In genomic region chr11:59295435-59295834, GRCh38 we compare ENCODE assay signal across 23 cellular contexts.
DNase-seq lines count a peak whose midpoint lies in the region; ATAC-seq, FAIRE-seq and TF ChIP-seq lines count a peak whose summit lies in the region.
"Had no signal": no experiment of that assay in that cellular context is flagged by ENCODE, and none has a peak within 500 bp of the region (broad histone marks: within the 10 kb centered on the region; RNA-seq: fewer than 3 reads in every experiment).

No MANE protein-coding gene starts in this region.

- intact Hi-C loops in right lobe of liver (cut with DNase I) (no loop called here), left ventricle myocardium inferior (cut with micrococcal nuclease) (no loop called here)

- H3K9me3 ChIP-seq in right lobe of liver (no peaks in the 10 kb centered on the region), left ventricle myocardium inferior (replicated peaks) (no peaks in the 10 kb centered on the region)
- H3K9me3 ChIP-seq: BE2C, HAP-1 had no signal

- H3K27me3 ChIP-seq in right lobe of liver: no peaks in the 10 kb centered on the region
- H3K27me3 ChIP-seq in left ventricle myocardium inferior (ENCODE audit: low read depth): peaks cover 35% of the 10 kb centered on the region
- H3K27me3 ChIP-seq: BE2C had no signal

- ATAC-seq in right lobe of liver (peak in 3 of 4 donors; percentile 17 to 63 (median 43)), HG03280 (IDR thresholded peaks at IDR 0.05; ENCODE audit: unreplicated experiment) (no peak), HG03354 (IDR thresholded peaks at IDR 0.05; ENCODE audit: poor library complexity, severe bottlenecking, unreplicated experiment) (no peak)
- ATAC-seq: K562 had no signal

- H3K27ac ChIP-seq in right lobe of liver: peak overlapping the region in 2 of 3 donors; percentile 18 to 70
- H3K27ac ChIP-seq in left ventricle myocardium inferior (replicated peaks): no peak overlapping the region
- H3K27ac ChIP-seq: HL-60 had no signal

- TF ChIP-seq POLR2A in right lobe of liver (IDR thresholded peaks at IDR 0.05): no peak

- H3K36me3 ChIP-seq in right lobe of liver (no peaks in the 10 kb centered on the region), left ventricle myocardium inferior (no peaks in the 10 kb centered on the region)
- H3K36me3 ChIP-seq: BE2C, HAP-1 had no signal

- no peak for DNase-seq in right lobe of liver
- no peak for DNase-seq in SW 1271 (lab: John Stamatoyannopoulos, UW)
- DNase-seq in left ventricle myocardium inferior: no peak
- DNase-seq: 8988T; ACHN; BE2C; C1 segment of cervical spinal cord; CD4-positive, CD25-positive, alpha-beta regulatory T cell; CD8-positive, alpha-beta memory T cell; COR-L47; DMS153; DMS79; GF-D8; IMR-90 had no signal

- H3K4me1 ChIP-seq in right lobe of liver: peaks cover 0 to 57% (median 22%) of the 10 kb centered on the region in 4 donors
- H3K4me1 ChIP-seq in left ventricle myocardium inferior: no peaks in the 10 kb centered on the region
- H3K4me1 ChIP-seq: BE2C, HAP-1 had no signal

- TF ChIP-seq CTCF in right lobe of liver (IDR thresholded peaks at IDR 0.05): no peak
- no peak for TF ChIP-seq CTCF in left ventricle myocardium inferior (IDR thresholded peaks at IDR 0.05; ENCODE audit: borderline replicate concordance)

- no peak overlapping the region for H3K4me3 ChIP-seq in right lobe of liver
- H3K4me3 ChIP-seq in left ventricle myocardium inferior: no peak overlapping the region
- H3K4me3 ChIP-seq: HAP-1, K562 had no signal

- FAIRE-seq in A204.1 (lab: Jason Lieb, UNC) (peak; percentile 86), G401.6 (lab: Jason Lieb, UNC) (peak; percentile 77), colon (lab: Jason Lieb, UNC) (peak; percentile 14)
- FAIRE-seq: D721Med, K562 had no signal

Comparison
In these comparisons a context has a peak if more than half of its experiments do, and no peak if none do; other contexts are left out.
1. ATAC-seq: peak in right lobe of liver (3 of 4); none in HG03280 (single experiment) and HG03354 (single experiment).